Comparison of ENCODE assay signal across 17 cellular contexts in the genomic region with DNA sequence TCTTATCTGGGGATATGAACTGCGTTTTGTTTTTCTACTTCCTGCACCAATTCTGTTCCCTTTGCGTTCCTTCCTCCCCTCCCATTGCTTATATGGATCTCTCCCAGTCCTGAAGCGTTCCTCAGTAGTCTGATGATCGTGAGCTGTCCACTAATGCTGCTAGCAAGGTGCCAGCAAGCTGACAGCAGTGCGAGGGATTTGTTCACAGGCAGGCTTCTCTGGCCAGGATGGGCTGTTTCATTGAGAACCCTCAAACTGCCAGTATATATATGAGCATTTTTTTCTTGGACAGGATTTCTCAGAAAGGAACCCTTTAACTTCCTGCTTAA. TPM values are rescaled to one million over a fixed set of nuclear protein-coding genes. Genes with fewer than 3 reads are reported as not detected.
DNase-seq lines count a peak whose midpoint lies in the region; ATAC-seq, FAIRE-seq and TF ChIP-seq lines count a peak whose summit lies in the region.
"Had no signal": no experiment of that assay in that cellular context is flagged by ENCODE, and none has a peak within 500 bp of the region (broad histone marks: within the 10 kb centered on the region; RNA-seq: fewer than 3 reads in every experiment).

No MANE protein-coding gene starts in this region.

- H3K27ac Mint-ChIP-seq in HFFc6 (peak overlapping the region; percentile 46), nephron progenitor cell (peak overlapping the region; percentile 15)

- no peaks in the 10 kb centered on the region for H3K4me1 ChIP-seq in DND-41 (ENCODE audit: insufficient read depth, low read length)
- H3K4me1 ChIP-seq in endothelial cell of umbilical vein (ENCODE audit: control insufficient read depth, extremely low read depth, insufficient read depth, low read length), result no peaks in the 10 kb centered on the region

- H3K9me3 Mint-ChIP-seq in HFFc6 (peaks cover 9% of the 10 kb centered on the region), nephron progenitor cell (peaks cover 46% of the 10 kb centered on the region)

- peaks cover 19% of the 10 kb centered on the region for H3K36me3 Mint-ChIP-seq in HFFc6 (ENCODE audit: low read depth)
- peaks cover 89% of the 10 kb centered on the region for H3K36me3 Mint-ChIP-seq in nephron progenitor cell (ENCODE audit: low read depth)

- H3K4me1 Mint-ChIP-seq in HFFc6 (ENCODE audit: low read depth), result peaks cover 26% of the 10 kb centered on the region
- no peaks in the 10 kb centered on the region for H3K4me1 Mint-ChIP-seq in nephron progenitor cell

- POLR2A ChIA-PET in endothelial cell of umbilical vein (lab: Charles Lee), result no interaction called here

- H2AFZ ChIP-seq in DND-41 (ENCODE audit: low read depth, low read length) (no peak overlapping the region), endothelial cell of umbilical vein (ENCODE audit: low read depth, low read length) (no peak overlapping the region)

- no peak for TF ChIP-seq POLR2A in endothelial cell of umbilical vein (IDR thresholded peaks at IDR 0.05; ENCODE audit: low read depth, low read length)

- H3K9ac ChIP-seq in DND-41 (ENCODE audit: low read depth, low read length) (no peak overlapping the region), endothelial cell of umbilical vein (replicated peaks; ENCODE audit: extremely low read depth, insufficient read depth, low read length) (no peak overlapping the region)

- intact Hi-C loops in endothelial cell of umbilical vein (cut with micrococcal nuclease), result loop anchor here (1.0 to 10.0 kb wide), 7 partner anchors 224 to 1015 kb away; no protein-coding TSS in a partner anchor

- CTCF ChIA-PET in endothelial cell of umbilical vein (lab: Charles Lee), result interaction anchor here (0.6 to 2.2 kb wide), 6 partner anchors 8 to 681 kb away, joined by 3 to 13 read pairs (median 4); no protein-coding TSS in a partner anchor

- H3K27me3 ChIP-seq in DND-41 (ENCODE audit: insufficient read depth, low read length, poor library complexity), result no peaks in the 10 kb centered on the region
- H3K27me3 ChIP-seq in endothelial cell of umbilical vein (ENCODE audit: control insufficient read depth in 2 of 2, insufficient read depth in 2 of 2, low read length in 2 of 2), result no peaks in the 10 kb centered on the region

- no TSS peak for BruUV-seq in endothelial cell of umbilical vein (replicated peaks; lab: Mats Ljungman, UMichigan)

- H3K9me3 ChIP-seq in DND-41 (ENCODE audit: insufficient read depth, low read length, severe bottlenecking) (no peaks in the 10 kb centered on the region), endothelial cell of umbilical vein (replicated peaks; ENCODE audit: control insufficient read depth, insufficient read depth, low read length) (no peaks in the 10 kb centered on the region)

- dilution Hi-C loops in endothelial cell of umbilical vein (cut with MboI; ENCODE audit: extremely low pct_ligation_motif_present, low sequenced_read_pairs), result no loop called here

- H3K27me3 Mint-ChIP-seq in HFFc6 (ENCODE audit: insufficient read depth) (no peaks in the 10 kb centered on the region), nephron progenitor cell (ENCODE audit: low read depth, poor library complexity) (no peaks in the 10 kb centered on the region)

- H3K36me3 ChIP-seq in DND-41 (ENCODE audit: insufficient read depth, low read length) (peaks cover 48% of the 10 kb centered on the region), endothelial cell of umbilical vein (ENCODE audit: control insufficient read depth in 2 of 2, extremely low read depth in 1 of 2, insufficient read depth in 2 of 2, low read length in 2 of 2) (peaks cover under 1 to 7% of the 10 kb centered on the region in 2 experiments)

- H4K20me1 ChIP-seq in DND-41 (ENCODE audit: insufficient read depth, low read length), result no peaks in the 10 kb centered on the region
- no peaks in the 10 kb centered on the region for H4K20me1 ChIP-seq in endothelial cell of umbilical vein (replicated peaks; ENCODE audit: control insufficient read depth, extremely low read depth, insufficient read depth, low read length)

- TF ChIP-seq CTCF in DND-41 (IDR thresholded peaks at IDR 0.05; ENCODE audit: borderline replicate concordance, extremely low read depth, low read length, poor library complexity, severe bottlenecking), result no peak
- no peak for TF ChIP-seq CTCF in HFFc6 (IDR thresholded peaks at IDR 0.05)
- no peak for TF ChIP-seq CTCF in endothelial cell of umbilical vein (IDR thresholded peaks at IDR 0.05; ENCODE audit: extremely low read depth in 1 of 2, insufficient read depth in 1 of 2, low read depth in 1 of 2, low read length in 2 of 2)
- TF ChIP-seq CTCF in nephron progenitor cell (IDR thresholded peaks at IDR 0.05), result no peak

- H3K4me3 Mint-ChIP-seq in HFFc6, result peak overlapping the region; percentile 31; the same call in 1 of the 2 replicates
- H3K4me3 Mint-ChIP-seq in nephron progenitor cell, result no peak overlapping the region

- no peaks in the 10 kb centered on the region for H3K9me1 ChIP-seq in endothelial cell of umbilical vein (replicated peaks; ENCODE audit: control insufficient read depth, extremely low read depth, insufficient read depth, low read length)

- DNase-seq in DND-41 (no peak), HFFc6 (no peak), endothelial cell of umbilical vein (ENCODE audit: low read depth, low spot score) (peak; percentile 18), nephron progenitor cell (no peak), NCI-H2107 treated with DMSO at 0.1 percent for 48 hours (lab: John Stamatoyannopoulos, UW; ENCODE audit: unreplicated experiment) (no peak), NCI-H2081 (lab: John Stamatoyannopoulos, UW) (no peak)
- no peak for DNase-seq in activated CD8-positive, alpha-beta memory T cell treated with anti-CD3 and anti-CD28 coated beads, Interleukin-2, amount 50 U/mL, for 48 hours
- DNase-seq: C1 segment of cervical spinal cord, COR-L47, DMS153, NCI-H1436 treated with DMSO at 0.1 percent for 48 hours, NCI-H2081 treated with DMSO at 0.1 percent for 48 hours, NCI-H526 had no signal

- FAIRE-seq in endothelial cell of umbilical vein (lab: Jason Lieb, UNC), result no peak
- FAIRE-seq: GM12878, K562 had no signal

- H3K4me3 ChIP-seq in DND-41 (ENCODE audit: low read depth in 1 of 2, low read length in 2 of 2) (no peak overlapping the region), endothelial cell of umbilical vein (replicated peaks in 1 of 3; ENCODE audit: insufficient read depth in 1 of 3, low read depth in 1 of 3, low read length in 3 of 3) (no peak overlapping the region)
- H3K4me3 ChIP-seq: GM12878, K562 had no signal

- ATAC-seq in DND-41 (ENCODE audit: insufficient read depth, low read depth), result peak; percentile 45; the same call in 1 of the 3 replicates
- ATAC-seq in HG02610 (IDR thresholded peaks at IDR 0.05; ENCODE audit: unreplicated experiment), result no peak
- ATAC-seq: GM12878, K562 had no signal

- H3K27ac ChIP-seq in DND-41 (ENCODE audit: low read length) (no peak overlapping the region), endothelial cell of umbilical vein (ENCODE audit: insufficient read depth, low read depth, low read length) (no peak overlapping the region)

- H3K79me2 ChIP-seq in DND-41 (ENCODE audit: insufficient read depth, low read length) (no peaks in the 10 kb centered on the region; the same call in 1 of the 2 replicates), endothelial cell of umbilical vein (ENCODE audit: control insufficient read depth, insufficient read depth, low read length) (no peaks in the 10 kb centered on the region)

- H3K4me2 ChIP-seq in DND-41 (ENCODE audit: insufficient read depth, low read length) (no peak overlapping the region), endothelial cell of umbilical vein (ENCODE audit: insufficient read depth, low read length) (no peak overlapping the region)

TF ChIP-seq in endothelial cell of umbilical vein, 7 proteins besides CTCF, POLR2A, EP300 and RAD21:
- no peak for TF ChIP-seq JUN (IDR thresholded peaks at IDR 0.05; ENCODE audit: borderline replicate concordance, insufficient read depth, insufficient read length, low read depth)
- TF ChIP-seq, protein P1, sequence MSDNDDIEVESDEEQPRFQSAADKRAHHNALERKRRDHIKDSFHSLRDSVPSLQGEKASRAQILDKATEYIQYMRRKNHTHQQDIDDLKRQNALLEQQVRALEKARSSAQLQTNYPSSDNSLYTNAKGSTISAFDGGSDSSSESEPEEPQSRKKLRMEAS (IDR thresholded peaks at IDR 0.05; ENCODE audit: insufficient read depth, insufficient read length), result no peak
- TF ChIP-seq POLR2AphosphoS5 (IDR thresholded peaks at IDR 0.05; ENCODE audit: insufficient read depth, low read depth, low read length), result no peak
- no peak for TF ChIP-seq FOS (IDR thresholded peaks at IDR 0.05; ENCODE audit: borderline replicate concordance, insufficient read depth, low read length)
- no peak for TF ChIP-seq GATA2 (IDR thresholded peaks at IDR 0.05; ENCODE audit: insufficient read depth, insufficient read length, low read depth, low read length)
- no peak for TF ChIP-seq MYC (IDR thresholded peaks at IDR 0.05; ENCODE audit: low read depth, low read length)
- no peak for TF ChIP-seq EZH2 (IDR thresholded peaks at IDR 0.05; ENCODE audit: borderline replicate concordance, low read depth, low read length, severe bottlenecking)
TF ChIP-seq in endothelial cell of umbilical vein: peak in this region for 0.

RNA-seq across cellular contexts. Expression of a gene that starts 40.1 kb away (rescaled TPM):
- total RNA-seq in HFFc6 (2021; fragmentation: NEBNext Ultra II Directional; extraction: Animal tissue kit (Norgen Biotek cat#: 25700)), result 10 to 100 TPM; 23.1 to 40.8 (median 30.0) TPM
- 52.5 and 57.0 TPM in 2 replicates for total RNA-seq in endothelial cell of umbilical vein
- polyA plus RNA-seq in endothelial cell of umbilical vein, result 14.4 and 17.9 TPM in 2 replicates
- polyA plus RNA-seq in endothelial cell of umbilical vein (2011; cell fraction: cytosol; rRNA removed), result 14.0 and 16.3 TPM in 2 replicates
- 55.7 and 68.5 TPM in 2 replicates for polyA plus RNA-seq in endothelial cell of umbilical vein (2011; cell fraction: nucleus; rRNA removed)
- polyA plus RNA-seq in endothelial cell of umbilical vein (2012), result 32.9 and 44.1 TPM in 2 replicates
- polyA minus RNA-seq in endothelial cell of umbilical vein, result 37.8 and 60.0 TPM in 2 replicates
- 6.6 TPM for polyA minus RNA-seq in endothelial cell of umbilical vein (2011; cell fraction: cytosol; rRNA and poly(A)+ RNA removed)
- polyA minus RNA-seq in endothelial cell of umbilical vein (2011; cell fraction: nucleus; rRNA and poly(A)+ RNA removed), result 59.0 and 69.9 TPM in 2 replicates

RNA-seq across cellular contexts. Expression of a gene that starts 49.8 kb away (rescaled TPM):
- under 1 TPM in 1 of 6 experiments, not detected in 5; 0.09 TPM for total RNA-seq in HFFc6 (2021; fragmentation: NEBNext Ultra II Directional; extraction: Animal tissue kit (Norgen Biotek cat#: 25700))
- 0.27 and 0.39 TPM in 2 replicates for total RNA-seq in endothelial cell of umbilical vein
- polyA plus RNA-seq in endothelial cell of umbilical vein, result 0.54 and 0.59 TPM in 2 replicates
- polyA plus RNA-seq in endothelial cell of umbilical vein (2011; cell fraction: cytosol; rRNA removed), result 0.10 and 0.14 TPM in 2 replicates
- 5.6 and 6.8 TPM in 2 replicates for polyA plus RNA-seq in endothelial cell of umbilical vein (2011; cell fraction: nucleus; rRNA removed)
- 0.44 and 0.59 TPM in 2 replicates for polyA plus RNA-seq in endothelial cell of umbilical vein (2012)
- 0.47 TPM in 1 of 2 replicates, not detected in the other for polyA minus RNA-seq in endothelial cell of umbilical vein
- polyA minus RNA-seq in endothelial cell of umbilical vein (2011; cell fraction: cytosol; rRNA and poly(A)+ RNA removed), result not detected
- 3.0 and 5.6 TPM in 2 replicates for polyA minus RNA-seq in endothelial cell of umbilical vein (2011; cell fraction: nucleus; rRNA and poly(A)+ RNA removed)
- total RNA-seq: GM12878, HT1080, K562 had no signal
- polyA plus RNA-seq: K562 had no signal
